In the genomic region with DNA sequence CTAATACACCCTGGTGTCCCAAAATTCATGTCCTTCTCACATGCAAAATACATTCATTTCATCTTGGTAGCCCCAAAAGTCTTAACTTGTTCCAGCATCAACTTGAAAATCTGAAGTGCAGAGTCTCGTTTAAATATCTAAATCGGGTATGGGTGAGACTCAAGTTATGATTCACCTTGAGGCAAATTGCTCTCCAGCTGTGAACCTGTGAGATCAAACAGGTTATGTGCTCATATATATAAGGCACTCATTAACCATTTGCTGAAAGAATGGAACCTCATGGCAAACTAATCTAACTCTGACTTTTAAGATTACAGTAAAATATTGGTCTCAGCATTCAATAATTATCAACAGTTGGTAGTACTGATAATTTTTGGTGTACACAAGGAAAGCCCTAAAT, we compare ENCODE assay signal across 13 cellular contexts. TPM values are rescaled to one million over a fixed set of nuclear protein-coding genes. Genes with fewer than 3 reads are reported as not detected.
DNase-seq lines count a peak whose midpoint lies in the region; ATAC-seq, FAIRE-seq and TF ChIP-seq lines count a peak whose summit lies in the region.
"Had no signal": no experiment of that assay in that cellular context is flagged by ENCODE, and none has a peak within 500 bp of the region (broad histone marks: within the 10 kb centered on the region; RNA-seq: fewer than 3 reads in every experiment).

No MANE protein-coding gene starts in this region.

- no peak for FAIRE-seq in bronchial epithelial cell (lab: Jason Lieb, UNC)

- H3K4me1 Mint-ChIP-seq in osteocyte (ENCODE audit: unreplicated experiment), result peaks cover 77% of the 10 kb centered on the region

- H3K27ac ChIP-seq in Peyer's patch, result peak overlapping the region in 1 of 4 donors; percentile 20

- H3K4me3 ChIP-seq in bronchial epithelial cell (ENCODE audit: low read depth, low read length), result no peak overlapping the region
- H3K4me3 ChIP-seq in Peyer's patch, result no peak overlapping the region

- no peak overlapping the region for H3K4me3 Mint-ChIP-seq in osteocyte (ENCODE audit: unreplicated experiment)

- H3K36me3 ChIP-seq in bronchial epithelial cell (ENCODE audit: control insufficient read depth, insufficient read depth, low read length) (no peaks in the 10 kb centered on the region), Peyer's patch (no peaks in the 10 kb centered on the region)

- H3K36me3 Mint-ChIP-seq in osteocyte (ENCODE audit: unreplicated experiment), result peaks cover 21% of the 10 kb centered on the region

- TF ChIP-seq CTCF in bronchial epithelial cell (IDR thresholded peaks at IDR 0.05; ENCODE audit: insufficient read depth, low read length, severe bottlenecking), result no peak
- no peak for TF ChIP-seq CTCF in osteocyte (IDR thresholded peaks at IDR 0.05)
- no peak for TF ChIP-seq CTCF in GM13977 (IDR thresholded peaks at IDR 0.05; ENCODE audit: extremely low read depth, insufficient read depth, missing control alignments)
- TF ChIP-seq CTCF in Peyer's patch (IDR thresholded peaks at IDR 0.05), result no peak

- no peak for TF ChIP-seq POLR2A in Peyer's patch (IDR thresholded peaks at IDR 0.05)

- in situ Hi-C loops in GM13977 (cut with MboI; ENCODE audit: low pct_unique_long_range_greater_than_20kb, low sequenced_read_pairs, unreplicated experiment), result no loop called here

- ATAC-seq in GM21529 (IDR thresholded peaks at IDR 0.05; ENCODE audit: unreplicated experiment) (peak; percentile 27), HG03565 (IDR thresholded peaks at IDR 0.05; ENCODE audit: unreplicated experiment) (peak; percentile 29), HG02623 (IDR thresholded peaks at IDR 0.05; ENCODE audit: unreplicated experiment) (no peak)

- no peaks in the 10 kb centered on the region for H3K27me3 ChIP-seq in bronchial epithelial cell (ENCODE audit: control insufficient read depth, insufficient read depth, low read length)
- no peaks in the 10 kb centered on the region for H3K27me3 ChIP-seq in Peyer's patch

- DNase-seq in bronchial epithelial cell (ENCODE audit: low read depth) (peak; percentile 70), osteocyte (ENCODE audit: extremely low spot score, unreplicated experiment) (no peak), GM13977 (ENCODE audit: low spot score) (no peak), Peyer's patch (no peak), AML-193 (lab: John Stamatoyannopoulos, UW) (no peak)
- DNase-seq: DMS53, mesendoderm, MM.1S, NCI-H1930, NCI-H524 treated with DMSO at 0.1 percent for 48 hours had no signal

- peaks cover 0 to 37% (median 0%) of the 10 kb centered on the region in 4 donors for H3K4me1 ChIP-seq in Peyer's patch

- H3K9me3 ChIP-seq in Peyer's patch, result no peaks in the 10 kb centered on the region

- peak overlapping the region; percentile 74 for H3K27ac Mint-ChIP-seq in osteocyte (ENCODE audit: unreplicated experiment)

- no peaks in the 10 kb centered on the region for H3K9me3 Mint-ChIP-seq in osteocyte (ENCODE audit: unreplicated experiment)

- no peaks in the 10 kb centered on the region for H3K27me3 Mint-ChIP-seq in osteocyte (ENCODE audit: unreplicated experiment)

RNA-seq across cellular contexts. Expression of gene PDLIM5, which starts 55.5 kb away (rescaled TPM):
- 82.9 and 121 TPM in 2 replicates for total RNA-seq in bronchial epithelial cell
- total RNA-seq in osteocyte, result 301 and 324 TPM in 2 replicates
- total RNA-seq in Peyer's patch, result 100 to 1,000 TPM; 112 to 197 (median 158) TPM
